ENCODE assay signal across 17 cellular contexts in the genomic region with DNA sequence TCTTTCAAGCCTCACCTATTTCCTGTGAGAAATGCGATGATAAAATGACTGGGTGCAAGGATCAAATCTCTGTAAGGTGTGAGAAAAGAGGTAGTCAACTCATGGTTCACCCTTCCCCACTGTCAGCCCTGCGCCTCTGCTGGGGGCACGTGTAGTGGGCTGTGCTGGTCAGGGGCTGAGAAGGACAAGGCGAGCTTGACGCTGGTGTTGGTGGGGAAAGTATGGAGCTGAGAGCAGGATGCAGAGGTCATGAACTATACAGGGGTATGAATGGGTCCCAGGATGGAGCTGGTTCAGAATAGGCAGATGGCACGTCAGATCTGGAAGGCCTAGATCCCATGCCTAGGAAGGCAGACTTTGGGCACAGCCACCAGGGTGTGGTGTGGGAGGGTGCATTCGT. TPM values are rescaled to one million over a fixed set of nuclear protein-coding genes. Genes with fewer than 3 reads are reported as not detected.
"Had no signal": no experiment of that assay in that cellular context is flagged by ENCODE, and none has a peak within 500 bp of the region (broad histone marks: within the 10 kb centered on the region; RNA-seq: fewer than 3 reads in every experiment).

No MANE protein-coding gene starts in this region.

- H3K4me3 Mint-ChIP-seq: activated naive CD4-positive, alpha-beta T cell treated with anti-CD3 and anti-CD28 coated beads, Interleukin-2, amount 50 U/mL, for 24 hours; activated T-cell treated with anti-CD3 and anti-CD28 coated beads, Interleukin-2, amount 50 U/mL, for 24 hours; central memory CD8-positive, alpha-beta T cell; memory B cell; natural killer cell treated with Interleukin-12 subunit alpha and Interleukin-12 subunit beta and Interleukin-15 and Interleukin-18, amount 100 ng/mL, for 72 hours had no signal

- H3K9me3 ChIP-seq: adrenal gland, left ventricle myocardium inferior, prostate gland, right lobe of liver, spleen, uterus had no signal

- H3K4me1 ChIP-seq: adrenal gland, spleen, uterus had no signal

- H3K27me3 Mint-ChIP-seq: activated naive CD4-positive, alpha-beta T cell treated with anti-CD3 and anti-CD28 coated beads, Interleukin-2, amount 50 U/mL, for 24 hours; activated T-cell treated with anti-CD3 and anti-CD28 coated beads, Interleukin-2, amount 50 U/mL, for 24 hours; central memory CD8-positive, alpha-beta T cell; natural killer cell treated with Interleukin-12 subunit alpha and Interleukin-12 subunit beta and Interleukin-15 and Interleukin-18, amount 100 ng/mL, for 72 hours had no signal

- H3K36me3 Mint-ChIP-seq: activated naive CD4-positive, alpha-beta T cell treated with anti-CD3 and anti-CD28 coated beads, Interleukin-2, amount 50 U/mL, for 24 hours; memory B cell; natural killer cell treated with Interleukin-12 subunit alpha and Interleukin-12 subunit beta and Interleukin-15 and Interleukin-18, amount 100 ng/mL, for 72 hours had no signal

- H3K9me3 Mint-ChIP-seq: activated naive CD4-positive, alpha-beta T cell treated with anti-CD3 and anti-CD28 coated beads, Interleukin-2, amount 50 U/mL, for 24 hours; activated T-cell treated with anti-CD3 and anti-CD28 coated beads, Interleukin-2, amount 50 U/mL, for 24 hours; central memory CD8-positive, alpha-beta T cell; memory B cell; natural killer cell treated with Interleukin-12 subunit alpha and Interleukin-12 subunit beta and Interleukin-15 and Interleukin-18, amount 100 ng/mL, for 72 hours had no signal

- H3K36me3 ChIP-seq: adrenal gland, left ventricle myocardium inferior, prostate gland, right lobe of liver, spleen, uterus had no signal

- H3K27ac Mint-ChIP-seq: activated naive CD4-positive, alpha-beta T cell treated with anti-CD3 and anti-CD28 coated beads, Interleukin-2, amount 50 U/mL, for 24 hours; activated T-cell treated with anti-CD3 and anti-CD28 coated beads, Interleukin-2, amount 50 U/mL, for 24 hours; memory B cell; natural killer cell treated with Interleukin-12 subunit alpha and Interleukin-12 subunit beta and Interleukin-15 and Interleukin-18, amount 100 ng/mL, for 72 hours had no signal

- ATAC-seq: natural killer cell treated with Interleukin-12 subunit alpha and Interleukin-12 subunit beta and Interleukin-15 and Interleukin-18, amount 100 ng/mL, for 72 hours had no signal

- H3K27ac ChIP-seq: adrenal gland, left ventricle myocardium inferior, right lobe of liver, spleen, uterus had no signal

- H3K27me3 ChIP-seq: adrenal gland, right lobe of liver, spleen, uterus had no signal

- H3K4me3 ChIP-seq: adrenal gland, left ventricle myocardium inferior, prostate gland, right lobe of liver, spleen, uterus had no signal

- H3K4me1 Mint-ChIP-seq: activated naive CD4-positive, alpha-beta T cell treated with anti-CD3 and anti-CD28 coated beads, Interleukin-2, amount 50 U/mL, for 24 hours; memory B cell had no signal

- DNase-seq: activated CD4-positive, CD25-positive, alpha-beta regulatory T cell treated with anti-CD3 and anti-CD28 coated beads, Interleukin-2, amount 50 U/mL, for 72 hours; activated T-cell treated with anti-CD3 and anti-CD28 coated beads, Interleukin-2, amount 50 U/mL, for 24 hours; effector memory CD4-positive, alpha-beta T cell; left ventricle myocardium inferior; uterus had no signal

RNA-seq across cellular contexts. Expression of a gene that starts 20.6 kb away (rescaled TPM):
- total RNA-seq: glomerular endothelial cell; kidney epithelial cell; left ventricle myocardium inferior; natural killer cell treated with Interleukin-12 subunit alpha and Interleukin-12 subunit beta and Interleukin-15 and Interleukin-18, amount 100 ng/mL, for 72 hours; right lobe of liver had no signal

RNA-seq across cellular contexts. Expression of a gene that starts 45.7 kb away (rescaled TPM):
- total RNA-seq: epithelial cell of proximal tubule, glomerular endothelial cell, SK-MEL-5 had no signal
